In the genomic region with DNA sequence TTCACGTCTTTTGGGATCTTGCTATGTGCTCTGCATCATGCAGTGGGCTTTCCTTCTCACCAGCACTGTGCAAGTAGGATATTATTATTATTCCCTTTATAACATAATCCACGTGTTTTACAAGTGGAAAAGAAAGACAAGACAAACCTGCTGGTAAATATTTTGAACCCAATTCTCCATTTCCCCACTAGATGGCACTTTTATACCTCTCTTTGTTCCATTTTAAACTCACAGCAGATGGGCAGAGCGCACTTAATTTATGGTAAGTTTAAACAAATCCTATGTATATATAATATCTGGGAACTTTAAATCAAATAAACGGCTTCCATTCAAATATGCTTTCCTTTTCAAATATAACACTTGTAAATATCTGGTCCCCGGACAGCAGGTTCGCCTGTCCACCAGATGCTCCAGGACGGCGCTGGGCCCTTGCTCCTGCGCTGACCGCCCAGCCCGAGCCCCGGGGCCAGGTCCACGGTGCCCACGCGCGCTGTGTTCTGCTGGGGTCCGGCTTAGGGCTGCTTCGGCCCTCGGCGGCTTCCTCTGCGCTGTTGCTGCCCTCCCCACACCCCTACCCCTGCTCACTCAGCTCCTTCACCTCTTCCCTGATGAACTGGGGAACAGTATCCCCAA, we compare ENCODE assay signal across 8 cellular contexts. TPM values are rescaled to one million over a fixed set of nuclear protein-coding genes. Genes with fewer than 3 reads are reported as not detected.
A peak's percentile ranks its signal among the peaks of the same experiment; 100 is the strongest.
DNase-seq lines count a peak whose midpoint lies in the region; ATAC-seq, FAIRE-seq and TF ChIP-seq lines count a peak whose summit lies in the region.

No MANE protein-coding gene starts in this region.

- in situ Hi-C loops in GM12878 (cut with MboI): loop anchor here (5.0 kb wide), 1 partner anchor 290 kb away; no protein-coding TSS in a partner anchor

- H3K9me3 ChIP-seq in GM12878 (replicated peaks; ENCODE audit: control insufficient read depth, insufficient read depth, low read length): no peaks in the 10 kb centered on the region

- WGBS in GM12878 (ENCODE audit: insufficient coverage, insufficient replicate concordance, low lambda C conversion rate, missing lambda C conversion rate): 35% methylated on average over 21 of the region's 21 CpGs

- no peak overlapping the region for H3K27ac ChIP-seq in GM12878 (ENCODE audit: control insufficient read depth, insufficient read depth)

- no peak overlapping the region for H2AFZ ChIP-seq in GM12878 (ENCODE audit: control insufficient read depth, low read depth, low read length)

- SMC1A ChIA-PET in GM12878 (lab: Charles Lee; ENCODE audit: uncharacterized antibody, unreplicated experiment): no interaction called here

- CTCF ChIA-PET in GM12878 (lab: Yijun Ruan, JAX): interaction anchor here (1.4 to 4.3 kb wide), 2 partner anchors 167 to 290 kb away, joined by 3 to 34 read pairs; no protein-coding TSS in a partner anchor

- no peak for TF ChIP-seq POLR2A in GM12878 (IDR thresholded peaks at IDR 0.05; ENCODE audit: low read depth, low read length)

- no peak overlapping the region for H3K9ac ChIP-seq in GM12878 (ENCODE audit: control insufficient read depth, insufficient read depth, low read length)

- intact Hi-C loops in GM12878 (cut with micrococcal nuclease; ENCODE audit: unreplicated experiment): loop anchor here (1.0 kb wide), 1 partner anchor 290 kb away; no protein-coding TSS in a partner anchor

- no peaks in the 10 kb centered on the region for H3K79me2 ChIP-seq in GM12878 (ENCODE audit: control insufficient read depth, insufficient read depth, low read length)

- no peak overlapping the region for H3K4me2 ChIP-seq in GM12878 (ENCODE audit: control insufficient read depth, insufficient read depth)

- no peak for TF ChIP-seq EP300 in GM12878 (IDR thresholded peaks at IDR 0.05; ENCODE audit: borderline replicate concordance in 1 of 2, control insufficient read depth in 1 of 2, low read depth in 2 of 2, low read length in 2 of 2)

- no TSS peak for BruUV-seq in GM12878 (replicated peaks; lab: Mats Ljungman, UMichigan)

- no peaks in the 10 kb centered on the region; a peak in 1 of 4 replicates for H3K27me3 ChIP-seq in GM12878 (replicated peaks in 1 of 2; ENCODE audit: control insufficient read depth in 2 of 2, insufficient read depth in 2 of 2, low read length in 1 of 2)
- H3K27me3 ChIP-seq in kidney epithelial cell (ENCODE audit: control insufficient read depth, insufficient read depth, low read length): peaks cover 11% of the 10 kb centered on the region

- H4K20me1 ChIP-seq in GM12878 (ENCODE audit: control insufficient read depth, insufficient read depth): no peaks in the 10 kb centered on the region

- RAD21 ChIA-PET in GM12878 (lab: Charles Lee; ENCODE audit: unreplicated experiment): no interaction called here

- peak; percentile 8 for DNase-seq in AG09319 (ENCODE audit: extremely low read depth, low read depth)
- peak; percentile 1 for DNase-seq in NCI-H146 treated with DMSO at 0.1 percent for 48 hours (lab: John Stamatoyannopoulos, UW; ENCODE audit: unreplicated experiment)
- DNase-seq in GM12878 (ENCODE audit: low read depth, low spot score): no peak
- DNase-seq in kidney epithelial cell (ENCODE audit: low read depth): peak; percentile 29
- no peak for DNase-seq in HK-2 (ENCODE audit: unreplicated experiment)
- no peak for DNase-seq in ecto neural progenitor cell (ENCODE audit: low spot score)

- TF ChIP-seq CTCF in AG09319 (IDR thresholded peaks at IDR 0.05; ENCODE audit: low read depth, low read length) (peak; percentile 64), GM12874 (IDR thresholded peaks at IDR 0.05; ENCODE audit: insufficient read depth, low read depth, low read length) (peak; percentile 39), GM12878 (IDR thresholded peaks at IDR 0.05 in 2 of 3, conservative IDR thresholded peaks at IDR 0.05 in 1 of 3; ENCODE audit: control insufficient read depth in 2 of 3, extremely low read depth in 1 of 3, insufficient read depth in 1 of 3, low read depth in 3 of 3, low read length in 3 of 3) (peak; percentile 44 to 64 (median 56); a peak in 4 of 6 replicates), kidney epithelial cell (IDR thresholded peaks at IDR 0.05; ENCODE audit: insufficient read depth, low read length, poor library complexity, severe bottlenecking) (peak; percentile 53)

- no peak overlapping the region for H3K4me3 ChIP-seq in GM12878
- H3K4me3 ChIP-seq in kidney epithelial cell (ENCODE audit: low read depth, low read length): no peak overlapping the region

- POLR2A ChIA-PET in GM12878 (lab: Charles Lee): interaction anchor here (0.6 kb wide), 1 partner anchor 400 kb away, joined by 3 read pairs; no protein-coding TSS in a partner anchor

- FAIRE-seq in GM12878 (lab: Jason Lieb, UNC): peak; percentile 44

- H3K36me3 ChIP-seq in GM12878 (ENCODE audit: control insufficient read depth in 2 of 2, insufficient read depth in 2 of 2, low read length in 1 of 2): no peaks in the 10 kb centered on the region
- no peaks in the 10 kb centered on the region for H3K36me3 ChIP-seq in kidney epithelial cell (ENCODE audit: control insufficient read depth, insufficient read depth, low read length)

- ATAC-seq in GM12878 (peak; percentile 49), GM18520 (IDR thresholded peaks at IDR 0.05; ENCODE audit: unreplicated experiment) (no peak)

- no peaks in the 10 kb centered on the region for H3K4me1 ChIP-seq in GM12878 (ENCODE audit: control insufficient read depth, insufficient read depth, low read length)

- TF ChIP-seq RAD21 in GM12878 (IDR thresholded peaks at IDR 0.05; ENCODE audit: insufficient read depth, low read depth, low read length): peak; percentile 84

TF ChIP-seq in GM12878, 131 proteins besides CTCF, POLR2A, EP300 and RAD21:
- TF ChIP-seq BMI1 (IDR thresholded peaks at IDR 0.05; ENCODE audit: borderline replicate concordance): no peak
- TF ChIP-seq ZNF622 (IDR thresholded peaks at IDR 0.05): no peak
- no peak for TF ChIP-seq USF1 (IDR thresholded peaks at IDR 0.05; ENCODE audit: borderline replicate concordance, extremely low read length, insufficient read depth, low read depth, low read length)
- TF ChIP-seq SMC3 (IDR thresholded peaks at IDR 0.05; ENCODE audit: borderline replicate concordance, low read length): peak; percentile 57; the same call in 1 of the 2 replicates
- TF ChIP-seq FOXK2 (IDR thresholded peaks at IDR 0.05): no peak
- no peak for TF ChIP-seq CREM (IDR thresholded peaks at IDR 0.05; ENCODE audit: low read depth)
- no peak for TF ChIP-seq RB1 (IDR thresholded peaks at IDR 0.05; ENCODE audit: borderline replicate concordance)
TF ChIP-seq in GM12878: peak in this region for 1.

RNA-seq across cellular contexts. Expression of gene F11, which starts 31.1 kb away (rescaled TPM):
- not detected in 2 replicates for total RNA-seq in GM12878 (2013; cell fraction: nucleolus; rRNA removed)
- total RNA-seq in GM12878 (2014; rRNA removed) (not detected in 2 replicates), GM12878 (2014; rRNA removed; fragmentation: Illumina TruSeq; extraction: Trizol) (not detected in 2 replicates), GM12878 (2021) (not detected in 2 replicates), kidney epithelial cell (not detected in 2 replicates)
- not detected for polyA plus RNA-seq in GM12878 (2011; ENCODE audit: low read depth)
- polyA plus RNA-seq in GM12878 (2011; rRNA removed) (not detected in 2 replicates), GM12878 (2014; fragmentation: Illumina TruSeq; extraction: Trizol) (not detected in 2 replicates), GM12878 (2014; fragmentation: Nextera tagmentation; extraction: Ambion mirVana) (not detected), GM12878 (2014; rRNA removed) (not detected in 2 replicates), GM12878 (2016; fragmentation: Nextera tagmentation; extraction: Ambion mirVana) (not detected)
- not detected in 2 replicates for polyA plus RNA-seq in GM12878 (2011; cell fraction: cytosol; rRNA removed)
- not detected in 2 replicates for polyA plus RNA-seq in GM12878 (2011; cell fraction: nucleus; rRNA removed)
- polyA plus RNA-seq in GM12878 (2012): not detected in 2 replicates
- polyA minus RNA-seq in GM12878 (2011; rRNA and poly(A)+ RNA removed): not detected in 2 replicates
- not detected in 2 replicates for polyA minus RNA-seq in GM12878 (2011; cell fraction: cytosol; rRNA and poly(A)+ RNA removed)
- polyA minus RNA-seq in GM12878 (2011; cell fraction: nucleus; rRNA and poly(A)+ RNA removed): not detected in 2 replicates

Comparison
In these comparisons a context has a peak if more than half of its experiments do, and no peak if none do; other contexts are left out.
1. DNase-seq: peak in AG09319 (single experiment), NCI-H146 treated with DMSO at 0.1 percent for 48 hours (single experiment) and kidney epithelial cell (single experiment); none in GM12878 (single experiment), HK-2 (single experiment) and ecto neural progenitor cell (single experiment).
2. Peak in every context shown above with its lines, with median percentiles within 50 percentile points of each other: CTCF ChIP-seq.